8 cellular contexts compared by ENCODE assay signal in the genomic region with DNA sequence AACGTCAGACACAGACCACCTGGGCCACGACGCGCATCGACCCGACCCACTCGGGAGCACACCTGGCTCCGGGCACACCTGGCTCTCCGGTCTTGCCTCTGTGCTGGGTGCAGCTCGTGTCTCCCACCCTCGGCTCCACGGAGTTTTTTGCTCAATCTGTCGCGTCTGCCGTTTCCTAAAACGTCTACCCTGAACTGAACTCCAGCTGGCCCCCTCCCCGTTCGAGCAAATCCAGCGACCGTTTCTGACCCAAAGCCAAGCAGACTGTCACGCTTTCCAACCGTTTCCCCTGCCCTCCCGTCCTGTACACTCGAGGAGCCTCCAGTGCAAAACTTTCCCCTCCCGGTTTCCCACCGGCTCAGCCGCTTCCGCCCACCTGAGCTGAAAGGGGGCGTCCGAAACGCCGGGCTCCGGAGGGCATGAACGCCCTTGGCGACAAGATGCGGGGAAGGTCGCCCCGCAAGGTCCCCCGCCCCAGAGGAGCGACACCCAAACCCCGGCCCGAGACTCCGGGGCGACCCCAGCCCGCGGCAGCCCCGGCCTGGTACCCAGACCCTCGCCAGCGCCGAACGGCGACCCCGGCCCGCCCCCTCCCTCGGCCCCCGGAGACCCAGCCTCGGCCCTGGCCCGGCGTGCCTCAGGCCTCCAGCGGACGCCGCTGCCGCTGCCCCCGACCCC. TPM values are rescaled to one million over a fixed set of nuclear protein-coding genes. Genes with fewer than 3 reads are reported as not detected.
A peak's percentile ranks its signal among the peaks of the same experiment; 100 is the strongest.
DNase-seq lines count a peak whose midpoint lies in the region; ATAC-seq, FAIRE-seq and TF ChIP-seq lines count a peak whose summit lies in the region.

No MANE protein-coding gene starts in this region.

- peak overlapping the region; percentile 69 for H3K4me3 ChIP-seq in HAP-1
- H3K4me3 ChIP-seq in SJSA1: peak overlapping the region; percentile 74
- peak overlapping the region; percentile 94 to 98 for H3K4me3 ChIP-seq in cardiac fibroblast (replicated peaks in 1 of 2; ENCODE audit: low read depth in 2 of 2, low read length in 2 of 2)
- H3K4me3 ChIP-seq in HepG2 (replicated peaks in 1 of 3; ENCODE audit: insufficient read depth in 1 of 3, low read depth in 2 of 3, low read length in 3 of 3): peak overlapping the region; percentile 74 to 95 (median 87)

- H3K4me2 ChIP-seq in HepG2 (ENCODE audit: low read depth, low read length): peak overlapping the region; percentile 97

- TF ChIP-seq CTCF in cardiac fibroblast (IDR thresholded peaks at IDR 0.05; ENCODE audit: low read depth, low read length): no peak
- TF ChIP-seq CTCF in HepG2 (CRISPR knock-in tag; IDR thresholded peaks at IDR 0.05): 0 out of 2 replicates have a peak, but pooled peaks have one; percentile 7

- 2% methylated on average over 35 of the region's 64 CpGs for WGBS in HepG2 (ENCODE audit: low lambda C conversion rate)

- H3K36me3 ChIP-seq in HAP-1 (replicated peaks): no peaks in the 10 kb centered on the region
- H3K36me3 ChIP-seq in SJSA1: peaks cover 14% of the 10 kb centered on the region
- H3K36me3 ChIP-seq in HepG2 (replicated peaks in 1 of 2; ENCODE audit: control insufficient read depth in 1 of 2, insufficient read depth in 2 of 2, low read length in 2 of 2): no peaks in the 10 kb centered on the region

- peak overlapping the region; percentile 44 for H3K27ac ChIP-seq in SJSA1
- H3K27ac ChIP-seq in HepG2 (ENCODE audit: extremely low read length, insufficient read depth, low read length): no peak overlapping the region

- no peak for TF ChIP-seq RAD21 in HepG2 (CRISPR knock-in tag; IDR thresholded peaks at IDR 0.05)

- H2AFZ ChIP-seq in HepG2 (ENCODE audit: low read length): no peak overlapping the region

- intact Hi-C loops in HepG2 (cut with micrococcal nuclease; ENCODE audit: unreplicated experiment): loop anchor here (5.0 kb wide), 1 partner anchor 45 kb away; no protein-coding TSS in a partner anchor

- no peaks in the 10 kb centered on the region for H3K79me2 ChIP-seq in HepG2 (ENCODE audit: insufficient read depth, low read length)

- in situ Hi-C loops in HAP-1 (cut with MboI; ENCODE audit: low sequenced_read_pairs) (no loop called here), HepG2 (cut with HindIII; ENCODE audit: extremely low pct_ligation_motif_present, low pct_unique_long_range_greater_than_20kb) (no loop called here)

- BruUV-seq in HepG2 (replicated peaks; lab: Mats Ljungman, UMichigan): no TSS peak

- DNase-seq in D341Med (ENCODE audit: low spot score) (peak; percentile 45), HAP-1 (ENCODE audit: low spot score in 2 of 2) (peak in 1 of 2 experiments; percentile 51), SJSA1 (ENCODE audit: low read depth in 1 of 2, low spot score in 2 of 2) (no peak), cardiac fibroblast (ENCODE audit: low read depth in 2 of 2) (no peak), HepG2 (ENCODE audit: low spot score) (no peak)
- peak; percentile 21 for DNase-seq in stimulated activated naive CD4-positive, alpha-beta T cell treated with Interleukin-2 at 50 U/mL for 16 hours (lab: John Stamatoyannopoulos, UW)

- CTCF ChIA-PET in HepG2 (lab: Yijun Ruan, JAX; ENCODE audit: low intra/inter-chr PET ratio, low total read pairs): no interaction called here

- peak overlapping the region; percentile 47 for H3K9ac ChIP-seq in HepG2 (ENCODE audit: insufficient read depth, low read depth, low read length)

- TF ChIP-seq EP300 in HepG2 (IDR thresholded peaks at IDR 0.05; ENCODE audit: low read depth in 2 of 2, low read length in 2 of 2) (no peak), HepG2 (CRISPR knock-in tag; IDR thresholded peaks at IDR 0.05; ENCODE audit: borderline replicate concordance) (no peak)

- POLR2A ChIA-PET in HepG2 (lab: Yijun Ruan, JAX): no interaction called here

- ATAC-seq in HepG2 (no peak; the same call in 1 of the 3 replicates), HG03565 (IDR thresholded peaks at IDR 0.05; ENCODE audit: unreplicated experiment) (no peak), HG03469 (IDR thresholded peaks at IDR 0.05; ENCODE audit: unreplicated experiment) (no peak)

- no peak for TF ChIP-seq POLR2A in HepG2 (IDR thresholded peaks at IDR 0.05; ENCODE audit: insufficient read depth in 1 of 2, low read depth in 2 of 2, low read length in 2 of 2)

- H3K9me3 ChIP-seq in HAP-1 (no peaks in the 10 kb centered on the region), SJSA1 (replicated peaks) (no peaks in the 10 kb centered on the region), HepG2 (ENCODE audit: low read length) (no peaks in the 10 kb centered on the region)

- FAIRE-seq in HepG2 (lab: Jason Lieb, UNC): no peak

- H4K20me1 ChIP-seq in HepG2 (ENCODE audit: insufficient read depth, low read length): 0 out of 2 replicates have a peak, but pooled peaks cover 6% of the 10 kb centered on the region

- H3K27me3 ChIP-seq in HAP-1 (ENCODE audit: low read depth) (no peaks in the 10 kb centered on the region), SJSA1 (replicated peaks) (no peaks in the 10 kb centered on the region), HepG2 (ENCODE audit: control insufficient read depth in 1 of 2, insufficient read depth in 2 of 2, low read length in 2 of 2) (peaks cover 0 to 33% of the 10 kb centered on the region in 2 experiments; a peak in 3 of 5 replicates)

- H3K4me1 ChIP-seq in HAP-1 (peaks cover 27% of the 10 kb centered on the region), SJSA1 (replicated peaks) (peaks cover 16% of the 10 kb centered on the region), HepG2 (ENCODE audit: insufficient read depth, low read length) (peaks cover 31% of the 10 kb centered on the region)

TF ChIP-seq in HepG2, 621 proteins besides CTCF, POLR2A, EP300 and RAD21 (continues in another document):
- TF ChIP-seq ZBTB7B (CRISPR knock-in tag; IDR thresholded peaks at IDR 0.05) (peak; percentile 52; the same call in 1 of the 2 replicates), GABPB1 (CRISPR knock-in tag; IDR thresholded peaks at IDR 0.05) (peak; percentile 35; the same call in 1 of the 2 replicates), ZNF776 (CRISPR knock-in tag; IDR thresholded peaks at IDR 0.05) (0 out of 2 replicates have a peak, but pooled peaks have one; percentile 14), ZEB1 (IDR thresholded peaks at IDR 0.05; ENCODE audit: insufficient replicate concordance, low read depth) (peak; percentile 51), CREB1 (IDR thresholded peaks at IDR 0.05) (no peak), CREB1 (CRISPR knock-in tag; IDR thresholded peaks at IDR 0.05) (no peak)
- TF ChIP-seq, protein P1, sequence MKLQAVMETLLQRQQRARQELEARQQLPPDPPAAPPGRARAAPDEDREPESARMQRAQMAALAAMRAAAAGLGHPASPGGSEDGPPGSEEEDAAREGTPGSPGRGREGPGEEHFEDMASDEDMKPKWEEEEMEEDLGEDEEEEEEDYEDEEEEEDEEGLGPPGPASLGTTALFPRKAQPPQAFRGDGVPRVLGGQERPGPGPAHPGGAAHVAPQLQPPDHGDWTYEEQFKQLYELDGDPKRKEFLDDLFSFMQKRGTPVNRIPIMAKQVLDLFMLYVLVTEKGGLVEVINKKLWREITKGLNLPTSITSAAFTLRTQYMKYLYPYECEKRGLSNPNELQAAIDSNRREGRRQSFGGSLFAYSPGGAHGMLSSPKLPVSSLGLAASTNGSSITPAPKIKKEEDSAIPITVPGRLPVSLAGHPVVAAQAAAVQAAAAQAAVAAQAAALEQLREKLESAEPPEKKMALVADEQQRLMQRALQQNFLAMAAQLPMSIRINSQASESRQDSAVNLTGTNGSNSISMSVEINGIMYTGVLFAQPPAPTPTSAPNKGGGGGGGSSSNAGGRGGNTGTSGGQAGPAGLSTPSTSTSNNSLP (IDR thresholded peaks at IDR 0.05; ENCODE audit: low read depth, low read length): no peak
- TF ChIP-seq, protein P2, sequence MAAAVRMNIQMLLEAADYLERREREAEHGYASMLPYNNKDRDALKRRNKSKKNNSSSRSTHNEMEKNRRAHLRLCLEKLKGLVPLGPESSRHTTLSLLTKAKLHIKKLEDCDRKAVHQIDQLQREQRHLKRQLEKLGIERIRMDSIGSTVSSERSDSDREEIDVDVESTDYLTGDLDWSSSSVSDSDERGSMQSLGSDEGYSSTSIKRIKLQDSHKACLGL (CRISPR knock-in tag; IDR thresholded peaks at IDR 0.05): no peak

RNA-seq across cellular contexts. Expression of a gene that starts 0.6 kb away (rescaled TPM):
- total RNA-seq in SJSA1 (2014; rRNA removed; shearing (Covaris generic)): 38.6 and 47.8 TPM in 2 replicates
- total RNA-seq in HepG2 (2016; rRNA removed; fragmentation: Illumina TruSeq; extraction: Trizol): 2.8 and 3.8 TPM in 2 replicates
- total RNA-seq in HepG2 (2016; cell fraction: cytosol; rRNA removed; fragmentation: Illumina TruSeq; extraction: Trizol; ENCODE audit: low read depth): 1.0 and 1.1 TPM in 2 replicates
- total RNA-seq in HepG2 (2016; cell fraction: insoluble cytoplasmic fraction; rRNA removed; fragmentation: Illumina TruSeq; extraction: Trizol): 2.4 and 2.8 TPM in 2 replicates
- total RNA-seq in HepG2 (2016; cell fraction: membrane; rRNA removed; fragmentation: Illumina TruSeq; extraction: Trizol): 1.7 and 2.4 TPM in 2 replicates
- 3.0 and 3.4 TPM in 2 replicates for total RNA-seq in HepG2 (2016; cell fraction: nucleus; rRNA removed; fragmentation: Illumina TruSeq; extraction: Trizol)
- 3.1 and 4.6 TPM in 2 replicates for polyA plus RNA-seq in HepG2 (2011; rRNA removed)
- polyA plus RNA-seq in HepG2 (2011; cell fraction: cytosol; rRNA removed): 2.6 and 4.2 TPM in 2 replicates
- 8.7 and 13.2 TPM in 2 replicates for polyA plus RNA-seq in HepG2 (2011; cell fraction: nucleus; rRNA removed)
- polyA plus RNA-seq in HepG2 (2012): 1.8 and 2.2 TPM in 2 replicates
- polyA plus RNA-seq in HepG2 (2016; cell fraction: cytosol; fragmentation: Illumina TruSeq; extraction: Trizol; ENCODE audit: low read depth): 0.34 and 0.46 TPM in 2 replicates
- polyA plus RNA-seq in HepG2 (2016; cell fraction: insoluble cytoplasmic fraction; fragmentation: Illumina TruSeq; extraction: Trizol; ENCODE audit: low read depth): 2.3 and 2.5 TPM in 2 replicates
- polyA plus RNA-seq in HepG2 (2016; cell fraction: membrane; fragmentation: Illumina TruSeq; extraction: Trizol; ENCODE audit: low read depth): 1.4 and 1.8 TPM in 2 replicates
- 5.6 and 6.5 TPM in 2 replicates for polyA plus RNA-seq in HepG2 (2016; cell fraction: nucleus; fragmentation: Illumina TruSeq; extraction: Trizol; ENCODE audit: insufficient read depth, low read depth)
- 5.8 and 17.9 TPM in 2 replicates for polyA minus RNA-seq in HepG2 (2011; rRNA and poly(A)+ RNA removed; ENCODE audit: low replicate concordance)
- polyA minus RNA-seq in HepG2 (2011; cell fraction: cytosol; rRNA and poly(A)+ RNA removed): 1.9 and 2.3 TPM in 2 replicates
- polyA minus RNA-seq in HepG2 (2011; cell fraction: nucleus; rRNA and poly(A)+ RNA removed): 2.4 and 3.0 TPM in 2 replicates

Comparison
In these comparisons a context has a peak if more than half of its experiments do, and no peak if none do; other contexts are left out.
1. DNase-seq: peak in D341Med (single experiment) and stimulated activated naive CD4-positive, alpha-beta T cell treated with Interleukin-2 at 50 U/mL for 16 hours (single experiment); none in SJSA1 (0 of 2), cardiac fibroblast (0 of 2) and HepG2 (single experiment).
2. Peak in every context shown above with its lines, with median percentiles within 50 percentile points of each other: H3K4me3 ChIP-seq.